Comparison of ENCODE assay signal across 15 cellular contexts in genomic region chr19:40461669-40462221, GRCh38. TPM values are rescaled to one million over a fixed set of nuclear protein-coding genes. Genes with fewer than 3 reads are reported as not detected.
DNase-seq lines count a peak whose midpoint lies in the region; ATAC-seq and TF ChIP-seq lines count a peak whose summit lies in the region.
"Had no signal": no experiment of that assay in that cellular context is flagged by ENCODE, and none has a peak within 500 bp of the region (broad histone marks: within the 10 kb centered on the region; RNA-seq: fewer than 3 reads in every experiment).

No MANE protein-coding gene starts in this region.

- H3K9me3 ChIP-seq in Peyer's patch (no peaks in the 10 kb centered on the region), spleen (no peaks in the 10 kb centered on the region), esophagus squamous epithelium (no peaks in the 10 kb centered on the region), WERI-Rb-1 (ENCODE audit: severe bottlenecking) (no peaks in the 10 kb centered on the region)
- H3K9me3 ChIP-seq: thyroid gland had no signal

- H3K36me3 ChIP-seq in Peyer's patch (peaks cover 0 to 17% (median 0%) of the 10 kb centered on the region in 3 donors), spleen (peaks cover 0 to 22% (median 5%) of the 10 kb centered on the region in 6 donors), esophagus squamous epithelium (peaks cover 9 to 23% (median 11%) of the 10 kb centered on the region in 3 donors), WERI-Rb-1 (no peaks in the 10 kb centered on the region)

- 36 to 52% (median 44%) methylated on average over 7 of the region's 7 CpGs for WGBS in spleen, 5 donors
- WGBS in esophagus squamous epithelium, 2 donors, result 65 to 70% methylated on average over 7 of the region's 7 CpGs

- H3K4me3 ChIP-seq in HL-60 (replicated peaks; ENCODE audit: insufficient read depth, low read length), result no peak overlapping the region
- no peak overlapping the region for H3K4me3 ChIP-seq in Peyer's patch
- no peak overlapping the region for H3K4me3 ChIP-seq in spleen
- H3K4me3 ChIP-seq in esophagus squamous epithelium, result no peak overlapping the region
- no peak overlapping the region for H3K4me3 ChIP-seq in WERI-Rb-1 (ENCODE audit: low read depth, low read length)
- H3K4me3 ChIP-seq: dorsolateral prefrontal cortex, skin epidermis, thyroid gland had no signal

- no peak for TF ChIP-seq CTCF in HL-60 (IDR thresholded peaks at IDR 0.05; ENCODE audit: insufficient read depth, low read length)
- TF ChIP-seq CTCF in Peyer's patch (IDR thresholded peaks at IDR 0.05), result no peak
- no peak for TF ChIP-seq CTCF in spleen (IDR thresholded peaks at IDR 0.05 in 8 of 11, conservative IDR thresholded peaks at IDR 0.05 in 3 of 11)
- no peak for TF ChIP-seq CTCF in esophagus squamous epithelium (IDR thresholded peaks at IDR 0.05)
- TF ChIP-seq CTCF in WERI-Rb-1 (IDR thresholded peaks at IDR 0.05; ENCODE audit: low read depth, low read length), result no peak

- intact Hi-C loops in left ventricle myocardium superior (cut with micrococcal nuclease) (no loop called here), spleen (cut with DNase I; ENCODE audit: low total_unique reads) (no loop called here), esophagus squamous epithelium (cut with DNase I) (loop anchor here (10.0 kb wide), 1 partner anchor 133 kb away; no protein-coding TSS in a partner anchor)

- DNase-seq in HL-60 (ENCODE audit: low read depth in 1 of 2, low spot score in 1 of 2), result peak; percentile 72 to 77
- DNase-seq in Peyer's patch, result peak; percentile 33 to 74 (median 73)
- DNase-seq in left ventricle myocardium superior, result peak; percentile 59
- peak; percentile 84 for DNase-seq in spleen
- DNase-seq in esophagus squamous epithelium (lab: John Stamatoyannopoulos, UW), result no peak
- no peak for DNase-seq in AG08395 (ENCODE audit: low spot score)
- no peak for DNase-seq in WERI-Rb-1
- no peak for DNase-seq in EL
- DNase-seq: activated CD4-positive, alpha-beta T cell treated with anti-CD3 and anti-CD28 coated beads, Interleukin-2, amount 10 ng/mL, durations not matched to agents 7 days and 5 days; dorsolateral prefrontal cortex; foreskin fibroblast; NCI-H1092 treated with DMSO at 0.1 percent for 48 hours; NCI-H524 treated with DMSO at 0.1 percent for 48 hours; thyroid gland had no signal

- H3K27ac ChIP-seq in HL-60 (replicated peaks), result peak overlapping the region; percentile 52
- H3K27ac ChIP-seq in Peyer's patch, result peak overlapping the region in 2 of 4 donors; percentile 63 to 66
- H3K27ac ChIP-seq in spleen, result peak overlapping the region in 5 of 8 donors; percentile 6 to 93 (median 88)
- H3K27ac ChIP-seq in esophagus squamous epithelium, result peak overlapping the region in 1 of 4 donors; percentile 3
- H3K27ac ChIP-seq in WERI-Rb-1, result no peak overlapping the region
- H3K27ac ChIP-seq: thyroid gland had no signal

- H3K27me3 ChIP-seq in HL-60 (ENCODE audit: insufficient read depth, poor library complexity, severe bottlenecking) (peaks cover 5% of the 10 kb centered on the region), Peyer's patch (no peaks in the 10 kb centered on the region), spleen (replicated peaks in 1 of 7) (peaks cover 0 to 6% (median 2%) of the 10 kb centered on the region in 7 donors), esophagus squamous epithelium (no peaks in the 10 kb centered on the region), WERI-Rb-1 (ENCODE audit: insufficient read depth, low read depth, severe bottlenecking) (peaks cover 3% of the 10 kb centered on the region)
- H3K27me3 ChIP-seq: dorsolateral prefrontal cortex, thyroid gland had no signal

- no peak for ATAC-seq in left ventricle myocardium superior

- TF ChIP-seq POLR2A in Peyer's patch (IDR thresholded peaks at IDR 0.05) (no peak), spleen (IDR thresholded peaks at IDR 0.05) (no peak), esophagus squamous epithelium (IDR thresholded peaks at IDR 0.05) (no peak)

- H3K4me1 ChIP-seq in Peyer's patch (peaks cover 4 to 43% (median 15%) of the 10 kb centered on the region in 4 donors), spleen (peaks cover 12 to 60% (median 43%) of the 10 kb centered on the region in 6 donors), esophagus squamous epithelium (peaks cover 23 to 54% (median 23%) of the 10 kb centered on the region in 3 donors)

RNA-seq across cellular contexts. Expression of gene BLVRB, which starts 3.8 kb away (rescaled TPM):
- total RNA-seq in Peyer's patch, result 100 to 1,000 TPM; 148 to 277 (median 218) TPM
- total RNA-seq in left ventricle myocardium superior, result 120 TPM
- total RNA-seq in spleen, result 100 to 1,000 TPM in 6 of 7 donors, 10 to 100 TPM in 1; 92.3 to 243 (median 179) TPM
- polyA plus RNA-seq in spleen, result 100 to 1,000 TPM in 2 of 3 donors, 10 to 100 TPM in 1; 90.6 to 215 (median 136) TPM
- 100 to 1,000 TPM; 177 to 283 (median 236) TPM for total RNA-seq in esophagus squamous epithelium

RNA-seq across cellular contexts. Expression of gene SPTBN4, which starts 5.1 kb away (rescaled TPM):
- total RNA-seq in Peyer's patch (1 to 10 TPM in 2 of 4 donors, under 1 TPM in 2; 0.18 to 6.6 (median 2.0) TPM), left ventricle myocardium superior (4.8 TPM), spleen (1 to 10 TPM in 3 of 7 donors, under 1 TPM in 4; 0.32 to 2.3 (median 0.85) TPM), esophagus squamous epithelium (1 to 10 TPM in 2 of 4 donors, under 1 TPM in 2; 0.08 to 2.0 (median 1.2) TPM)
- polyA plus RNA-seq in spleen, result under 1 TPM; 0.30 to 0.61 (median 0.35) TPM

RNA-seq across cellular contexts. Expression of gene SERTAD3, which starts 17.6 kb away (rescaled TPM):
- total RNA-seq in Peyer's patch (10 to 100 TPM in 3 of 4 donors, 1 to 10 TPM in 1; 9.1 to 22.4 (median 15.2) TPM), left ventricle myocardium superior (23.4 TPM), spleen (10 to 100 TPM; 21.5 to 51.4 (median 30.9) TPM), esophagus squamous epithelium (10 to 100 TPM in 3 of 4 donors, 1 to 10 TPM in 1; 8.9 to 17.4 (median 12.0) TPM)
- polyA plus RNA-seq in spleen, result 10 to 100 TPM; 21.8 to 32.6 (median 23.5) TPM

RNA-seq across cellular contexts. Expression of gene SERTAD1, which starts 36.0 kb away (rescaled TPM):
- total RNA-seq in Peyer's patch (10 to 100 TPM in 2 of 4 donors, 1 to 10 TPM in 2; 4.1 to 18.2 (median 11.6) TPM), left ventricle myocardium superior (8.9 TPM), spleen (10 to 100 TPM in 6 of 7 donors, 1 to 10 TPM in 1; 9.8 to 19.7 (median 13.2) TPM), esophagus squamous epithelium (10 to 100 TPM; 10.2 to 24.9 (median 16.2) TPM)
- polyA plus RNA-seq in spleen, result 10 to 100 TPM in 1 of 3 donors, 1 to 10 TPM in 2; 8.5 to 14.9 (median 9.4) TPM

RNA-seq across cellular contexts. Expression of gene PRX, which starts 48.6 kb away (rescaled TPM):
- total RNA-seq in Peyer's patch (1 to 10 TPM; 1.4 to 7.4 (median 3.0) TPM), left ventricle myocardium superior (4.1 TPM), spleen (1 to 10 TPM; 1.7 to 3.4 (median 3.0) TPM), esophagus squamous epithelium (1 to 10 TPM in 3 of 4 donors, under 1 TPM in 1; 0.70 to 6.1 (median 2.4) TPM)
- polyA plus RNA-seq in spleen, result 1 to 10 TPM in 1 of 3 donors, under 1 TPM in 2; 0.50 to 1.8 (median 0.56) TPM

Comparison
In these comparisons a context has a peak if more than half of its experiments do, and no peak if none do; other contexts are left out.
1. DNase-seq: peak in HL-60 (2 of 2), Peyer's patch (3 of 3), left ventricle myocardium superior (single experiment) and spleen (single experiment); none in esophagus squamous epithelium (single experiment), AG08395 (single experiment), WERI-Rb-1 (single experiment) and EL (single experiment).